10 cellular contexts compared by ENCODE assay signal in the genomic region with DNA sequence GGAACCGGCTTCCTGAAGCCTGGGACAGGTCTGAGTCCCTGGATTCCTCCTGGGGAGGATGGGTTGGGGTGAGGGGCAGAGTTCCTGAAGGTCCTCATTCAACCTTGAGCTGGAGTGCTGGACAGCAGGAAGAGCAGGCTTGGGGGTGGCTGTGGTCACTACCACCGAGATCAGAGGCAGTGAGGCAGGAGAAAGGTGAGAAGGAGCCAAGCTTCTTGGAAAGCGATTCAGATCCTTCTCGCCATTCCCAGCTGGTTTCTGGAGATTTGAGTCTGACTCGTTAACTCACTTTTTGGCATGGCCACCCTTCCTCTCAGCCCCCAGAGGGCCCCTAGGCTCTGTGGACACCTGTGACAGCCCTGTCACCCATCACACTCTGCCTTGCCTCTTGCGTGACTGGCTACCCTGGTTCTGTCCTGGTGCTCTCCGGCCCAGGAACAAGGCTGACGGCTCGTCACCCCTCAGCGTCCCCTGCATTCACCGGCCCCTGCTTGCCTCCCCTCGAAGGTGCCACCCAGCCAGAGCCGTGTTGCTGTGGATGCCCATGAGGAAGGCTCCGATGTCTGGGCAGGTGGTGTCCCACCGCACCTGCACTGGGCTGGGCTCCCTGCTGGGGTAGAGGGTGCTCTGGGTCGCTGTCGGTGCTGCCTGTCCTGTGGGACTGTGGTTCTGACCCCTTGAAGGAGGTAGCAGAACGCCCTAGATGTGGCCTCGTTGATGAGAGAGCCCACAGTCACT. TPM values are rescaled to one million over a fixed set of nuclear protein-coding genes. Genes with fewer than 3 reads are reported as not detected.
DNase-seq lines count a peak whose midpoint lies in the region; ATAC-seq and TF ChIP-seq lines count a peak whose summit lies in the region.
"Had no signal": no experiment of that assay in that cellular context is flagged by ENCODE, and none has a peak within 500 bp of the region (broad histone marks: within the 10 kb centered on the region; RNA-seq: fewer than 3 reads in every experiment).

No MANE protein-coding gene starts in this region.

- TF ChIP-seq CTCF in BE2C (IDR thresholded peaks at IDR 0.05; ENCODE audit: low read depth, low read length) (no peak), fibroblast of pulmonary artery (IDR thresholded peaks at IDR 0.05; ENCODE audit: low read length, missing control alignments) (no peak)

- ATAC-seq in GM18868 (IDR thresholded peaks at IDR 0.05; ENCODE audit: unreplicated experiment) (no peak), HG02763 (IDR thresholded peaks at IDR 0.05; ENCODE audit: unreplicated experiment) (no peak)

- H3K36me3 ChIP-seq in BE2C (no peaks in the 10 kb centered on the region), SJCRH30 (no peaks in the 10 kb centered on the region), rectal smooth muscle tissue (ENCODE audit: control insufficient read depth, insufficient read depth, low read length) (no peaks in the 10 kb centered on the region)

- no peaks in the 10 kb centered on the region for H3K9me3 ChIP-seq in BE2C
- no peaks in the 10 kb centered on the region for H3K9me3 ChIP-seq in SJCRH30 (replicated peaks)

- H3K4me1 ChIP-seq in BE2C (peaks cover 25% of the 10 kb centered on the region), SJCRH30 (peaks cover 48% of the 10 kb centered on the region), rectal smooth muscle tissue (ENCODE audit: control insufficient read depth, insufficient read depth, low read length) (peaks cover 25% of the 10 kb centered on the region)

- H3K27me3 ChIP-seq in BE2C (no peaks in the 10 kb centered on the region), SJCRH30 (no peaks in the 10 kb centered on the region), rectal smooth muscle tissue (ENCODE audit: control insufficient read depth, insufficient read depth, low read length) (no peaks in the 10 kb centered on the region)

- H3K9ac ChIP-seq in rectal smooth muscle tissue (ENCODE audit: low read length): peak overlapping the region; percentile 5

- H3K4me3 ChIP-seq in BE2C (ENCODE audit: low read depth, low read length) (peak overlapping the region; percentile 35), SJCRH30 (peak overlapping the region; percentile 39), fibroblast of pulmonary artery (replicated peaks; ENCODE audit: low read depth, low read length) (peak overlapping the region; percentile 33), rectal smooth muscle tissue (ENCODE audit: low read length) (peak overlapping the region; percentile 42)

- DNase-seq in BE2C: no peak
- DNase-seq in SJCRH30: peak; percentile 47 to 66
- DNase-seq in fibroblast of pulmonary artery (ENCODE audit: low read depth): no peak
- no peak for DNase-seq in NOMO-1 (lab: John Stamatoyannopoulos, UW; ENCODE audit: unreplicated experiment in 2 of 2)
- no peak for DNase-seq in NCI-H345 treated with DMSO at 0.1 percent for 48 hours (lab: John Stamatoyannopoulos, UW; ENCODE audit: unreplicated experiment)
- DNase-seq: activated naive CD4-positive, alpha-beta T cell; stimulated activated CD4-positive, alpha-beta T cell treated with anti-CD3 and anti-CD28 coated beads, Interleukin-15, amount 100 ng/mL, for 24 hours had no signal

- H3K27ac ChIP-seq in SJCRH30 (peak overlapping the region; percentile 78), rectal smooth muscle tissue (ENCODE audit: low read depth, low read length) (peak overlapping the region; percentile 95)

RNA-seq across cellular contexts. Expression of gene TIMP2, which starts 9.7 kb away (rescaled TPM):
- 93.4 TPM for polyA plus RNA-seq in BE2C (2012; ENCODE audit: insufficient read depth, insufficient read length, low read depth)
- 65.6 and 66.9 TPM in 2 replicates for total RNA-seq in SJCRH30 (2014; rRNA removed; shearing (Covaris generic))

RNA-seq across cellular contexts. Expression of gene CEP295NL, which starts 31.8 kb away (rescaled TPM):
- 0.62 TPM for polyA plus RNA-seq in BE2C (2012; ENCODE audit: insufficient read depth, insufficient read length, low read depth)
- 1.3 TPM in 2 replicates for total RNA-seq in SJCRH30 (2014; rRNA removed; shearing (Covaris generic))

RNA-seq across cellular contexts. Expression of gene LGALS3BP, which starts 44.9 kb away (rescaled TPM):
- 544 TPM for polyA plus RNA-seq in BE2C (2012; ENCODE audit: insufficient read depth, insufficient read length, low read depth)
- 140 and 142 TPM in 2 replicates for total RNA-seq in SJCRH30 (2014; rRNA removed; shearing (Covaris generic))

Comparison
In these comparisons a context has a peak if more than half of its experiments do, and no peak if none do; other contexts are left out.
1. DNase-seq: peak in SJCRH30 (2 of 2); none in BE2C (single experiment), fibroblast of pulmonary artery (single experiment), NOMO-1 (0 of 2) and NCI-H345 treated with DMSO at 0.1 percent for 48 hours (single experiment).
2. Peak in every context shown above with its lines, with median percentiles within 50 percentile points of each other: H3K4me3 ChIP-seq.